ENCODE assay signal across 2 cellular contexts in genomic region chr6:36970892-36971842, GRCh38.
TF ChIP-seq lines count a peak whose summit lies in the region.

No MANE protein-coding gene starts in this region.

TF ChIP-seq in HEK293, 187 proteins besides CTCF, POLR2A, EP300 and RAD21:
- TF ChIP-seq ZNF394 (tag by site-specific recombination; IDR thresholded peaks at IDR 0.05; ENCODE audit: borderline replicate concordance), result 0 out of 2 replicates have a peak, but pooled peaks have one; percentile 11
- peak; percentile 76 for TF ChIP-seq PRDM10 (tag by site-specific recombination; IDR thresholded peaks at IDR 0.05)
- no peak for TF ChIP-seq ZBTB48 (tag by site-specific recombination; IDR thresholded peaks at IDR 0.05)
- TF ChIP-seq ZFP37 (tag by site-specific recombination; IDR thresholded peaks at IDR 0.05), result no peak
- no peak for TF ChIP-seq ZNF132 (tag by site-specific recombination; IDR thresholded peaks at IDR 0.05; ENCODE audit: borderline replicate concordance)

TF ChIP-seq in H1, 55 proteins besides CTCF, POLR2A, EP300 and RAD21:
- no peak for TF ChIP-seq NANOG (IDR thresholded peaks at IDR 0.05; ENCODE audit: insufficient read depth, low read depth, low read length, poor library complexity, severe bottlenecking)
TF ChIP-seq in H1: peak in this region for 0.
